Comparison of ENCODE assay signal across 10 cellular contexts in the genomic region with DNA sequence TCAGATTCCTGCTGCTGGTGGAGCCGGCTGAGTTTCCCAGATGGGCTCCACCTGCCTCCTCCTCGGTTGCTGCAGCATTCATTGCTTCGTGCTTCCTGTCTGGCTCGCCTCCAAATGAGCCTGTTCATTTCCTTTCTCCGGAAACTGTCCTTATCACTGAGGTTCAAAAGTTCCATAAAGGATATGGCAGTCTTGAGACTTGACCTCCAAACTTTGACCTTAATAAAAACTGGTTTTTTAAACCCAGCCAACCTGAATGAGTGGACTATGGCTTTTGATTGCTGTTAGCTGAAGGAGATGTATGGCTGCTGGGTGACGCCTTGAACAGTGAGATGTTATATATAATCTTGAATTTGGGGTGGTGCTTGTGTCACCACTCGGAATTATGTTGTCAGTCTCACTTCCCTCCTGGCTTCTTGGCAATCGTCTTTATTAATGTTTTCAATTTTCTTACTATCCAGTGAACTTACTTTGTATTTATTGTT.
DNase-seq lines count a peak whose midpoint lies in the region; ATAC-seq and TF ChIP-seq lines count a peak whose summit lies in the region.
"Had no signal": no experiment of that assay in that cellular context is flagged by ENCODE, and none has a peak within 500 bp of the region (broad histone marks: within the 10 kb centered on the region; RNA-seq: fewer than 3 reads in every experiment).

No MANE protein-coding gene starts in this region.

- intact Hi-C loops in HCT116 (cut with micrococcal nuclease): loop anchor here (5.0 kb wide), 1 partner anchor 46 kb away; no protein-coding TSS in a partner anchor
- intact Hi-C loops in activated naive CD4-positive, alpha-beta T cell treated with anti-CD3 and anti-CD28 coated beads for 36 hours (cut with micrococcal nuclease): no loop called here
- intact Hi-C loops in aorta (cut with DNase I): no loop called here

- no peak overlapping the region for H3K4me3 Mint-ChIP-seq in activated naive CD4-positive, alpha-beta T cell treated with anti-CD3 and anti-CD28 coated beads for 36 hours
- H3K4me3 Mint-ChIP-seq: neural crest cell had no signal

- H3K36me3 ChIP-seq in HCT116 (ENCODE audit: control insufficient read depth in 1 of 2, insufficient read depth in 2 of 2, low read length in 2 of 2) (no peaks in the 10 kb centered on the region), aorta (ENCODE audit: control insufficient read depth in 1 of 2, insufficient read depth in 2 of 2, low read length in 1 of 2) (no peaks in the 10 kb centered on the region)

- H3K27me3 ChIP-seq in HCT116 (ENCODE audit: insufficient read depth, low read length) (no peaks in the 10 kb centered on the region), aorta (ENCODE audit: control insufficient read depth in 1 of 2, insufficient read depth in 2 of 2, low read length in 1 of 2) (no peaks in the 10 kb centered on the region)
- H3K27me3 ChIP-seq: SJSA1 had no signal

- no peaks in the 10 kb centered on the region for H3K27me3 Mint-ChIP-seq in activated naive CD4-positive, alpha-beta T cell treated with anti-CD3 and anti-CD28 coated beads for 36 hours (ENCODE audit: low read depth)

- H3K9me3 ChIP-seq in HCT116 (ENCODE audit: control insufficient read depth in 1 of 2, insufficient read depth in 1 of 2, low read depth in 1 of 2, low read length in 2 of 2) (no peaks in the 10 kb centered on the region), aorta (ENCODE audit: control insufficient read depth, low read length) (no peaks in the 10 kb centered on the region)
- H3K9me3 ChIP-seq: SJSA1 had no signal

- peaks cover 80% of the 10 kb centered on the region for H3K79me2 ChIP-seq in HCT116 (ENCODE audit: insufficient read depth, low read length)

- RAD21 ChIA-PET in HCT116 (lab: Charles Lee; ENCODE audit: low non-redundant PET in 1 of 2, low total read pairs in 2 of 2, uncharacterized antibody in 2 of 2, unreplicated experiment in 2 of 2): no interaction called here

- TF ChIP-seq POLR2A in HCT116 (IDR thresholded peaks at IDR 0.05; ENCODE audit: borderline replicate concordance, extremely low read depth, insufficient read depth, insufficient read length): no peak

- no peak for TF ChIP-seq RAD21 in HCT116 (IDR thresholded peaks at IDR 0.05; ENCODE audit: low read depth)

- peak overlapping the region; percentile 42 for H3K9ac ChIP-seq in HCT116 (ENCODE audit: low read length)

- H3K36me3 Mint-ChIP-seq in activated naive CD4-positive, alpha-beta T cell treated with anti-CD3 and anti-CD28 coated beads for 36 hours (ENCODE audit: low read depth): peaks cover 2% of the 10 kb centered on the region

- no peak for TF ChIP-seq CTCF in HCT116 (IDR thresholded peaks at IDR 0.05 in 2 of 3, conservative IDR thresholded peaks at IDR 0.05 in 1 of 3; ENCODE audit: borderline replicate concordance in 1 of 3, insufficient read depth in 1 of 3, low read depth in 2 of 3, low read length in 2 of 3)

- H3K27ac ChIP-seq in HCT116 (ENCODE audit: low read depth, low read length): peak overlapping the region; percentile 80
- H3K27ac ChIP-seq in aorta (ENCODE audit: low read depth in 1 of 2, low read length in 2 of 2): peak overlapping the region; percentile 91 to 97
- H3K27ac ChIP-seq: SJSA1 had no signal

- no TSS peak for BruUV-seq in HCT116 (replicated peaks; lab: Mats Ljungman, UMichigan)

- no peaks in the 10 kb centered on the region for H3K9me2 ChIP-seq in HCT116 (ENCODE audit: insufficient read depth)

- H3K4me1 ChIP-seq in HCT116 (ENCODE audit: control insufficient read depth in 1 of 2, insufficient read depth in 2 of 2, low read length in 2 of 2) (peaks cover 85 to 94% of the 10 kb centered on the region in 2 experiments), aorta (ENCODE audit: control insufficient read depth in 1 of 2, insufficient read depth in 2 of 2, low read length in 2 of 2) (peaks cover 12 to 27% of the 10 kb centered on the region in 2 donors)

- WGBS in aorta, 2 donors: 9 to 10% methylated on average over 8 of the region's 8 CpGs

- no peak overlapping the region for H2AFZ ChIP-seq in HCT116 (ENCODE audit: low read depth, low read length, poor library complexity, severe bottlenecking)

- peaks cover 91% of the 10 kb centered on the region for H3K4me1 Mint-ChIP-seq in activated naive CD4-positive, alpha-beta T cell treated with anti-CD3 and anti-CD28 coated beads for 36 hours (ENCODE audit: low read depth)

- no peaks in the 10 kb centered on the region for H3K9me3 Mint-ChIP-seq in activated naive CD4-positive, alpha-beta T cell treated with anti-CD3 and anti-CD28 coated beads for 36 hours
- H3K9me3 Mint-ChIP-seq: neural crest cell had no signal

- no peaks in the 10 kb centered on the region; the same call in 1 of the 2 replicates for H4K20me1 ChIP-seq in HCT116 (ENCODE audit: insufficient read depth)

- POLR2A ChIA-PET in HCT116 (lab: Charles Lee): no interaction called here

- ATAC-seq in HCT116 (peak; percentile 47), aorta (ENCODE audit: low FRiP score) (no peak), GM19467 (IDR thresholded peaks at IDR 0.05; ENCODE audit: unreplicated experiment) (no peak)

- CTCF ChIA-PET in HCT116 (lab: Charles Lee): interaction anchor here (1.6 kb wide), 1 partner anchor 124 kb away, joined by 4 read pairs; no protein-coding TSS in a partner anchor
- CTCF ChIA-PET in activated naive CD4-positive, alpha-beta T cell treated with anti-CD3 and anti-CD28 coated beads for 36 hours (lab: Charles Lee): interaction anchor here (0.8 to 1.0 kb wide), 2 partner anchors 10 to 123 kb away, joined by 3 read pairs; no protein-coding TSS in a partner anchor

- H3K4me2 ChIP-seq in HCT116 (ENCODE audit: low read length): peak overlapping the region; percentile 76

- peak overlapping the region; percentile 75 for H3K27ac Mint-ChIP-seq in activated naive CD4-positive, alpha-beta T cell treated with anti-CD3 and anti-CD28 coated beads for 36 hours

- DNase-seq in HCT116 (ENCODE audit: low read depth, low spot score) (peak; percentile 56), NCI-H2227 treated with DMSO at 0.1 percent for 48 hours (lab: John Stamatoyannopoulos, UW) (peak; percentile 39), kidney tubule cell (ENCODE audit: low spot score) (peak; percentile 62), aorta (peak in 1 of 2 donors; percentile 61), epidermal melanocyte (ENCODE audit: insufficient read length, low spot score) (no peak)
- peak; percentile 62 for DNase-seq in activated naive CD4-positive, alpha-beta T cell treated with anti-CD3 and anti-CD28 coated beads for 36 hours
- DNase-seq in activated CD8-positive, alpha-beta memory T cell treated with anti-CD3 and anti-CD28 coated beads, Interleukin-2, amount 50 U/mL, for 48 hours: no peak

- H3K4me3 ChIP-seq in HCT116 (replicated peaks in 1 of 2; ENCODE audit: low read depth in 1 of 2, low read length in 2 of 2): peak overlapping the region; percentile 22 to 39
- no peak overlapping the region for H3K4me3 ChIP-seq in aorta (ENCODE audit: low read length in 2 of 2)
- H3K4me3 ChIP-seq: SJSA1 had no signal

TF ChIP-seq in HCT116, 20 proteins besides CTCF, POLR2A, EP300 and RAD21:
- peak; percentile 80 for TF ChIP-seq SP1 (IDR thresholded peaks at IDR 0.05; ENCODE audit: low read depth)
- TF ChIP-seq JUND (IDR thresholded peaks at IDR 0.05): peak; percentile 37; the same call in 1 of the 2 replicates
- TF ChIP-seq, protein P1, sequence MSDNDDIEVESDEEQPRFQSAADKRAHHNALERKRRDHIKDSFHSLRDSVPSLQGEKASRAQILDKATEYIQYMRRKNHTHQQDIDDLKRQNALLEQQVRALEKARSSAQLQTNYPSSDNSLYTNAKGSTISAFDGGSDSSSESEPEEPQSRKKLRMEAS (IDR thresholded peaks at IDR 0.05): peak; percentile 70
- peak; percentile 20; the same call in 1 of the 2 replicates for TF ChIP-seq EGR1 (IDR thresholded peaks at IDR 0.05; ENCODE audit: low read depth)
- peak; percentile 41; the same call in 1 of the 2 replicates for TF ChIP-seq CEBPB (IDR thresholded peaks at IDR 0.05; ENCODE audit: low read depth)
- TF ChIP-seq CBX3 (IDR thresholded peaks at IDR 0.05; ENCODE audit: low read depth): 0 out of 2 replicates have a peak, but pooled peaks have one; percentile 47
- TF ChIP-seq, protein P2, sequence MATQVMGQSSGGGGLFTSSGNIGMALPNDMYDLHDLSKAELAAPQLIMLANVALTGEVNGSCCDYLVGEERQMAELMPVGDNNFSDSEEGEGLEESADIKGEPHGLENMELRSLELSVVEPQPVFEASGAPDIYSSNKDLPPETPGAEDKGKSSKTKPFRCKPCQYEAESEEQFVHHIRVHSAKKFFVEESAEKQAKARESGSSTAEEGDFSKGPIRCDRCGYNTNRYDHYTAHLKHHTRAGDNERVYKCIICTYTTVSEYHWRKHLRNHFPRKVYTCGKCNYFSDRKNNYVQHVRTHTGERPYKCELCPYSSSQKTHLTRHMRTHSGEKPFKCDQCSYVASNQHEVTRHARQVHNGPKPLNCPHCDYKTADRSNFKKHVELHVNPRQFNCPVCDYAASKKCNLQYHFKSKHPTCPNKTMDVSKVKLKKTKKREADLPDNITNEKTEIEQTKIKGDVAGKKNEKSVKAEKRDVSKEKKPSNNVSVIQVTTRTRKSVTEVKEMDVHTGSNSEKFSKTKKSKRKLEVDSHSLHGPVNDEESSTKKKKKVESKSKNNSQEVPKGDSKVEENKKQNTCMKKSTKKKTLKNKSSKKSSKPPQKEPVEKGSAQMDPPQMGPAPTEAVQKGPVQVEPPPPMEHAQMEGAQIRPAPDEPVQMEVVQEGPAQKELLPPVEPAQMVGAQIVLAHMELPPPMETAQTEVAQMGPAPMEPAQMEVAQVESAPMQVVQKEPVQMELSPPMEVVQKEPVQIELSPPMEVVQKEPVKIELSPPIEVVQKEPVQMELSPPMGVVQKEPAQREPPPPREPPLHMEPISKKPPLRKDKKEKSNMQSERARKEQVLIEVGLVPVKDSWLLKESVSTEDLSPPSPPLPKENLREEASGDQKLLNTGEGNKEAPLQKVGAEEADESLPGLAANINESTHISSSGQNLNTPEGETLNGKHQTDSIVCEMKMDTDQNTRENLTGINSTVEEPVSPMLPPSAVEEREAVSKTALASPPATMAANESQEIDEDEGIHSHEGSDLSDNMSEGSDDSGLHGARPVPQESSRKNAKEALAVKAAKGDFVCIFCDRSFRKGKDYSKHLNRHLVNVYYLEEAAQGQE (IDR thresholded peaks at IDR 0.05; ENCODE audit: low read depth): no peak
- no peak for TF ChIP-seq EZH2phosphoT487 (IDR thresholded peaks at IDR 0.05; ENCODE audit: borderline replicate concordance)
- TF ChIP-seq POLR2AphosphoS5 (IDR thresholded peaks at IDR 0.05; ENCODE audit: low read depth, low read length): peak; percentile 50
- TF ChIP-seq ELF1 (IDR thresholded peaks at IDR 0.05; ENCODE audit: borderline replicate concordance, low read depth): no peak; the same call in 1 of the 2 replicates
- TF ChIP-seq SRF (IDR thresholded peaks at IDR 0.05; ENCODE audit: low read depth): no peak
- TF ChIP-seq EZH2 (IDR thresholded peaks at IDR 0.05): no peak
- 0 out of 2 replicates have a peak, but pooled peaks have one; percentile 41 for TF ChIP-seq SIN3A (IDR thresholded peaks at IDR 0.05; ENCODE audit: low read depth)

Comparison
In these comparisons a context has a peak if more than half of its experiments do, and no peak if none do; other contexts are left out.
1. DNase-seq: peak in HCT116 (single experiment), NCI-H2227 treated with DMSO at 0.1 percent for 48 hours (single experiment), activated naive CD4-positive, alpha-beta T cell treated with anti-CD3 and anti-CD28 coated beads for 36 hours (single experiment) and kidney tubule cell (single experiment); none in epidermal melanocyte (single experiment) and activated CD8-positive, alpha-beta memory T cell treated with anti-CD3 and anti-CD28 coated beads, Interleukin-2, amount 50 U/mL, for 48 hours (single experiment).
2. H3K4me3 ChIP-seq: peak in HCT116 (2 of 2); none in aorta (0 of 2).